8 cellular contexts compared by ENCODE assay signal in the genomic region with DNA sequence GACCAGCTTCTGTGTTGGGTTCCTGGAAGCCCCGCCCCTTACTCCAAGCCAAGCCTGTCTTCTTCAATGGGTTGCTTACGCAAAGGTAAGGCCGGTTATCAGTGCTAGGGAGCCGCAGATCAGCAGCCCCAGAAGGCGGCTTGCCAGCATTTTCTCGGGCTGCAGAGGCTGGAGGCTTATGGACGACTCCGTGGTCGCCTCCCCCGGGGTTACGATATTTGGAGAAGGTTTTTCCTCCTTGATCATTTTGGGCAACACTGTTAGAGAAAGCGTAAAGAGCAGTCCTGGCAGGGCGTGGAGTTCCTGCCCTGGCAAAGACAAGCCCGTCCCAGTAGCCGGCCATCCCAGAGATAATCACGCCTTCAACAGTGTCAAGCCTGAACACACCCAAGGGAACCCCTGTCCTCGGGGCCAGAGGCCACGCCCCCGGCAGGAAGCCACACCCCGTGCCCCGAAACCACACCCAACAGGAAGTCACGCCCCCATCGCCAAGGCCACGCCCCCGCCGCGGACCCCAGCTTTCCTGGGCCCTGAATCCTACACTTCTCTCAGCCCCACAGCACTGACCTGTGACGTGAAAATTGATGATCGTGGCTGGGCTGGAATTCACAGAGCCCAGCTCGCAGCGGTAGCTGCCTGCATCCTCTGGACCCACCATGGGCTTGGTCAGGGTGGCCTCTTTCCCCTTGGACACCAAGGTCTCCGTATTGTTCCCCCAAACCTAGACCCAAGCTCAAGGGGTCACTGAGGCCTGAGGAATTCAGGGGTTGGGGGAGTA. TPM values are rescaled to one million over a fixed set of nuclear protein-coding genes. Genes with fewer than 3 reads are reported as not detected.
DNase-seq lines count a peak whose midpoint lies in the region; ATAC-seq and TF ChIP-seq lines count a peak whose summit lies in the region.

No MANE protein-coding gene starts in this region.

- H3K27me3 Mint-ChIP-seq in CD8-positive, alpha-beta memory T cell = peaks cover 8 to 20% of the 10 kb centered on the region in 2 donors
- H3K27me3 Mint-ChIP-seq in naive thymus-derived CD4-positive, alpha-beta T cell = peaks cover 5 to 25% (median 6%) of the 10 kb centered on the region in 5 donors
- H3K27me3 Mint-ChIP-seq in effector memory CD8-positive, alpha-beta T cell = peaks cover 10 to 26% of the 10 kb centered on the region in 2 donors

- H2AFZ ChIP-seq in IMR-90 (replicated peaks; ENCODE audit: low read length, poor library complexity) = peak overlapping the region; percentile 56
- H2AFZ ChIP-seq in PC-3 (ENCODE audit: low read length) = no peak overlapping the region

- no peak overlapping the region for H2BK15ac ChIP-seq in IMR-90 (ENCODE audit: low read depth, low read length)

- no peak overlapping the region for H3K23ac ChIP-seq in IMR-90 (ENCODE audit: low read depth, low read length)

- H3K9me2 ChIP-seq in PC-3 (replicated peaks; ENCODE audit: low read length) = no peaks in the 10 kb centered on the region

- intact Hi-C loops in IMR-90 (cut with micrococcal nuclease) (no loop called here), PC-3 (cut with micrococcal nuclease) (no loop called here)
- intact Hi-C loops in naive thymus-derived CD4-positive, alpha-beta T cell (cut with micrococcal nuclease) = no loop called here

- in situ Hi-C loops in IMR-90 (cut with MboI; ENCODE audit: low sequenced_read_pairs) = no loop called here

- no peak overlapping the region for H4K91ac ChIP-seq in IMR-90 (ENCODE audit: insufficient read depth, low read depth, low read length)

- H3K27ac Mint-ChIP-seq in CD8-positive, alpha-beta memory T cell = no peak overlapping the region
- H3K27ac Mint-ChIP-seq in naive thymus-derived CD4-positive, alpha-beta T cell = peak overlapping the region in 1 of 9 donors; percentile 43
- H3K27ac Mint-ChIP-seq in effector memory CD8-positive, alpha-beta T cell = no peak overlapping the region

- H3K9me3 Mint-ChIP-seq in CD8-positive, alpha-beta memory T cell = no peaks in the 10 kb centered on the region
- H3K9me3 Mint-ChIP-seq in naive thymus-derived CD4-positive, alpha-beta T cell = peaks cover 0 to 4% (median 0%) of the 10 kb centered on the region in 11 donors
- no peaks in the 10 kb centered on the region for H3K9me3 Mint-ChIP-seq in effector memory CD8-positive, alpha-beta T cell

- H3K9ac ChIP-seq in IMR-90 (ENCODE audit: low read depth, low read length) (no peak overlapping the region), PC-3 (ENCODE audit: low read length) (no peak overlapping the region)

- no peaks in the 10 kb centered on the region for H3K79me1 ChIP-seq in IMR-90 (ENCODE audit: low read depth in 1 of 2, low read length in 2 of 2)

- no peaks in the 10 kb centered on the region for H3K9me3 ChIP-seq in CD8-positive, alpha-beta memory T cell (ENCODE audit: low read length)
- H3K9me3 ChIP-seq in IMR-90 (ENCODE audit: control insufficient read depth, insufficient read depth, low read length) = no peaks in the 10 kb centered on the region
- H3K9me3 ChIP-seq in naive thymus-derived CD4-positive, alpha-beta T cell (ENCODE audit: control insufficient read depth in 2 of 3, low read length in 3 of 3) = no peaks in the 10 kb centered on the region
- H3K9me3 ChIP-seq in PC-3 (ENCODE audit: low read length) = no peaks in the 10 kb centered on the region

- H3K36me3 Mint-ChIP-seq in CD8-positive, alpha-beta memory T cell = peaks cover 0 to 2% (median 0%) of the 10 kb centered on the region in 3 donors
- H3K36me3 Mint-ChIP-seq in naive thymus-derived CD4-positive, alpha-beta T cell = no peaks in the 10 kb centered on the region
- H3K36me3 Mint-ChIP-seq in effector memory CD8-positive, alpha-beta T cell (ENCODE audit: insufficient read depth) = no peaks in the 10 kb centered on the region

- peaks cover 3% of the 10 kb centered on the region for H3K9me1 ChIP-seq in IMR-90 (ENCODE audit: insufficient read depth, low read length)

- peaks cover 7% of the 10 kb centered on the region for H3K27me3 ChIP-seq in CD8-positive, alpha-beta memory T cell (ENCODE audit: insufficient read depth, low read length, poor library complexity, severe bottlenecking)
- peaks cover 18% of the 10 kb centered on the region for H3K27me3 ChIP-seq in IMR-90 (ENCODE audit: control insufficient read depth, insufficient read depth, low read length)
- H3K27me3 ChIP-seq in naive thymus-derived CD4-positive, alpha-beta T cell (ENCODE audit: control insufficient read depth in 2 of 2, insufficient read depth in 2 of 2, low read length in 2 of 2) = peaks cover 0 to 2% of the 10 kb centered on the region in 2 donors
- H3K27me3 ChIP-seq in PC-3 (ENCODE audit: low read length) = no peaks in the 10 kb centered on the region

- dilution Hi-C loops in IMR-90 (cut with HindIII; ENCODE audit: low sequenced_read_pairs, unreplicated experiment) = no loop called here

- no peak overlapping the region for H2BK120ac ChIP-seq in IMR-90 (ENCODE audit: low read depth, low read length)

- no peak overlapping the region for H2AK5ac ChIP-seq in IMR-90 (ENCODE audit: low read depth, low read length)

- TF ChIP-seq CTCF in IMR-90 (conservative IDR thresholded peaks at IDR 0.05; ENCODE audit: low read depth, low read length) = no peak
- no peak for TF ChIP-seq CTCF in PC-3 (conservative IDR thresholded peaks at IDR 0.05; ENCODE audit: low read depth, low read length)

- no peak overlapping the region for H3K4me3 ChIP-seq in CD8-positive, alpha-beta memory T cell (ENCODE audit: low read length)
- H3K4me3 ChIP-seq in IMR-90 (ENCODE audit: insufficient read depth, low read depth, low read length) (no peak overlapping the region), PC-3 (ENCODE audit: low read length) (no peak overlapping the region)
- H3K4me3 ChIP-seq in naive thymus-derived CD4-positive, alpha-beta T cell (ENCODE audit: low read length) = no peak overlapping the region

- TF ChIP-seq POLR2A in IMR-90 (IDR thresholded peaks at IDR 0.05; ENCODE audit: low read depth, low read length) = no peak

- BruUV-seq in IMR-90 (replicated peaks; lab: Mats Ljungman, UMichigan) (no TSS peak), PC-3 (replicated peaks; lab: Mats Ljungman, UMichigan) (no TSS peak)

- no peak for ATAC-seq in IMR-90 (ENCODE audit: low read depth)
- ATAC-seq in naive thymus-derived CD4-positive, alpha-beta T cell = no peak
- ATAC-seq in effector memory CD8-positive, alpha-beta T cell (replicated peaks) = no peak
- ATAC-seq in GM19035 (IDR thresholded peaks at IDR 0.05; ENCODE audit: unreplicated experiment) = no peak
- no peak for ATAC-seq in PC-3

- H4K5ac ChIP-seq in IMR-90 (ENCODE audit: low read depth, low read length) = no peak overlapping the region

- no peak overlapping the region for H3K14ac ChIP-seq in IMR-90 (replicated peaks; ENCODE audit: low read depth, low read length)

- peak overlapping the region in 2 of 7 donors; percentile 19 to 26 for H3K4me3 Mint-ChIP-seq in CD8-positive, alpha-beta memory T cell
- peak overlapping the region in 9 of 10 donors; percentile 5 to 81 (median 42) for H3K4me3 Mint-ChIP-seq in naive thymus-derived CD4-positive, alpha-beta T cell
- H3K4me3 Mint-ChIP-seq in effector memory CD8-positive, alpha-beta T cell = no peak overlapping the region

- TF ChIP-seq RAD21 in IMR-90 (IDR thresholded peaks at IDR 0.05; ENCODE audit: low read length) = no peak

- no peaks in the 10 kb centered on the region for H4K20me1 ChIP-seq in IMR-90 (ENCODE audit: insufficient read depth, low read length)
- H4K20me1 ChIP-seq in PC-3 (ENCODE audit: low read length) = no peaks in the 10 kb centered on the region

- no peak overlapping the region for H3K18ac ChIP-seq in IMR-90 (ENCODE audit: low read depth, low read length)

- CTCF ChIA-PET in CD8-positive, alpha-beta memory T cell (lab: Charles Lee) = no interaction called here
- CTCF ChIA-PET in IMR-90 (lab: Yijun Ruan, JAX) = no interaction called here
- CTCF ChIA-PET in naive thymus-derived CD4-positive, alpha-beta T cell (lab: Charles Lee) = no interaction called here
- CTCF ChIA-PET in PC-3 (lab: Charles Lee) = no interaction called here

- H3K4ac ChIP-seq in IMR-90 (ENCODE audit: low read depth, low read length) = no peak overlapping the region

- no peak overlapping the region for H2BK5ac ChIP-seq in IMR-90 (ENCODE audit: low read depth, low read length, poor library complexity, severe bottlenecking)

- H3K4me2 ChIP-seq in IMR-90 (ENCODE audit: low read depth, low read length) (no peak overlapping the region), PC-3 (ENCODE audit: low read length) (no peak overlapping the region)

- no peak overlapping the region for H3K56ac ChIP-seq in IMR-90 (ENCODE audit: extremely low read depth, insufficient read depth, low read length)

- H2BK20ac ChIP-seq in IMR-90 (ENCODE audit: low read depth, low read length) = no peak overlapping the region

- no peak for DNase-seq in CD8-positive, alpha-beta memory T cell
- no peak for DNase-seq in IMR-90
- DNase-seq in cerebellar cortex (ENCODE audit: low spot score) = peak; percentile 60
- peak in 1 of 9 donors; percentile 62 for DNase-seq in naive thymus-derived CD4-positive, alpha-beta T cell
- DNase-seq in effector memory CD8-positive, alpha-beta T cell = no peak
- DNase-seq in A172 (ENCODE audit: low spot score) = no peak
- DNase-seq in PC-3 = no peak

- POLR2A ChIA-PET in CD8-positive, alpha-beta memory T cell (lab: Charles Lee) = no interaction called here
- POLR2A ChIA-PET in IMR-90 (lab: Charles Lee; ENCODE audit: unreplicated experiment) (no interaction called here), PC-3 (lab: Charles Lee; ENCODE audit: unreplicated experiment) (no interaction called here)
- POLR2A ChIA-PET in naive thymus-derived CD4-positive, alpha-beta T cell (lab: Charles Lee) = no interaction called here

- H3K4me1 ChIP-seq in CD8-positive, alpha-beta memory T cell (ENCODE audit: insufficient read depth, low read length) = peaks cover 31% of the 10 kb centered on the region
- peaks cover 5% of the 10 kb centered on the region for H3K4me1 ChIP-seq in IMR-90 (ENCODE audit: control insufficient read depth, insufficient read depth, low read length)
- H3K4me1 ChIP-seq in naive thymus-derived CD4-positive, alpha-beta T cell (ENCODE audit: control insufficient read depth in 2 of 2, insufficient read depth in 2 of 2, low read length in 2 of 2) = peaks cover 4 to 26% of the 10 kb centered on the region in 2 donors
- no peaks in the 10 kb centered on the region; the same call in 1 of the 2 replicates for H3K4me1 ChIP-seq in PC-3 (ENCODE audit: insufficient read depth, low read length)

- no peak overlapping the region for H2AK9ac ChIP-seq in IMR-90 (replicated peaks; ENCODE audit: low read depth, low read length, poor library complexity)

- peak overlapping the region; percentile 56 for H3K27ac ChIP-seq in CD8-positive, alpha-beta memory T cell (ENCODE audit: low read depth, low read length)
- no peak overlapping the region for H3K27ac ChIP-seq in IMR-90 (ENCODE audit: insufficient read depth, low read length)
- H3K27ac ChIP-seq in naive thymus-derived CD4-positive, alpha-beta T cell (ENCODE audit: low read depth, low read length) = no peak overlapping the region
- no peak overlapping the region for H3K27ac ChIP-seq in PC-3 (ENCODE audit: low read length)

- no peaks in the 10 kb centered on the region for H3K79me2 ChIP-seq in PC-3 (ENCODE audit: low read length)

- H3K4me1 Mint-ChIP-seq in CD8-positive, alpha-beta memory T cell = peaks cover 13 to 24% (median 13%) of the 10 kb centered on the region in 3 donors
- H3K4me1 Mint-ChIP-seq in naive thymus-derived CD4-positive, alpha-beta T cell = peaks cover 12 to 32% (median 25%) of the 10 kb centered on the region in 7 donors
- peaks cover 12 to 14% of the 10 kb centered on the region in 2 donors for H3K4me1 Mint-ChIP-seq in effector memory CD8-positive, alpha-beta T cell (ENCODE audit: low read depth in 2 of 2)

- no peak overlapping the region; a peak in 1 of 4 replicates for H4K8ac ChIP-seq in IMR-90 (ENCODE audit: low read depth in 2 of 2, low read length in 2 of 2)

- no peaks in the 10 kb centered on the region for H3F3A ChIP-seq in PC-3 (ENCODE audit: low read length, unreplicated experiment)

- H3K36me3 ChIP-seq in CD8-positive, alpha-beta memory T cell (ENCODE audit: insufficient read depth, low read length) = no peaks in the 10 kb centered on the region
- H3K36me3 ChIP-seq in IMR-90 (ENCODE audit: control insufficient read depth, insufficient read depth, low read length) (no peaks in the 10 kb centered on the region), PC-3 (ENCODE audit: low read depth, low read length) (no peaks in the 10 kb centered on the region)
- H3K36me3 ChIP-seq in naive thymus-derived CD4-positive, alpha-beta T cell (ENCODE audit: control insufficient read depth in 2 of 3, insufficient read depth in 3 of 3, low read length in 3 of 3) = no peaks in the 10 kb centered on the region

- WGBS in IMR-90 (ENCODE audit: extremely low coverage in 2 of 2, insufficient read length in 1 of 2), 2 experiments = 33% methylated on average over 23 of the region's 32 CpGs; no CpG with 5 or more reads in 1 of the 2 experiments

RNA-seq across cellular contexts. Expression of a gene that starts 1.0 kb away (rescaled TPM):
- under 1 TPM; 0.20 to 0.22 TPM for total RNA-seq in CD8-positive, alpha-beta memory T cell
- 0.09 TPM for polyA plus RNA-seq in CD8-positive, alpha-beta memory T cell
- total RNA-seq in IMR-90 (2012; rRNA removed) (under 0.01 and 0.18 TPM in 2 replicates), PC-3 (2014; rRNA removed) (0.40 and 0.51 TPM in 2 replicates)
- polyA plus RNA-seq in IMR-90 (2012; rRNA removed) = 0.51 and 0.67 TPM in 2 replicates
- polyA plus RNA-seq in IMR-90 (2012; cell fraction: cytosol; rRNA removed) = 0.63 and 1.0 TPM in 2 replicates
- 0.36 and 0.79 TPM in 2 replicates for polyA plus RNA-seq in IMR-90 (2012; cell fraction: nucleus; rRNA removed; ENCODE audit: low replicate concordance)
- total RNA-seq in naive thymus-derived CD4-positive, alpha-beta T cell = under 1 TPM in 2 of 5 experiments, not detected in 3; 0.12 to 0.21 TPM
- polyA plus RNA-seq in naive thymus-derived CD4-positive, alpha-beta T cell = under 1 TPM; 0.12 to 0.65 TPM
- total RNA-seq in A172 (2014; rRNA removed; shearing (Covaris generic)) = 0.07 and 0.12 TPM in 2 replicates

RNA-seq across cellular contexts. Expression of a gene that starts 5.3 kb away (rescaled TPM):
- total RNA-seq in CD8-positive, alpha-beta memory T cell = not detected
- polyA plus RNA-seq in CD8-positive, alpha-beta memory T cell = not detected
- total RNA-seq in IMR-90 (2012; rRNA removed) (not detected in 2 replicates), PC-3 (2014; rRNA removed) (not detected in 2 replicates)
- not detected in 2 replicates for polyA plus RNA-seq in IMR-90 (2012; rRNA removed)
- not detected in 2 replicates for polyA plus RNA-seq in IMR-90 (2012; cell fraction: cytosol; rRNA removed)
- 0.05 and 0.07 TPM in 2 replicates for polyA plus RNA-seq in IMR-90 (2012; cell fraction: nucleus; rRNA removed; ENCODE audit: low replicate concordance)
- total RNA-seq in naive thymus-derived CD4-positive, alpha-beta T cell = not detected
- not detected for polyA plus RNA-seq in naive thymus-derived CD4-positive, alpha-beta T cell
- total RNA-seq in A172 (2014; rRNA removed; shearing (Covaris generic)) = not detected in 2 replicates

RNA-seq across cellular contexts. Expression of a gene that starts 11.0 kb away (rescaled TPM):
- under 1 TPM; 0.09 TPM for total RNA-seq in CD8-positive, alpha-beta memory T cell
- polyA plus RNA-seq in CD8-positive, alpha-beta memory T cell = not detected
- total RNA-seq in IMR-90 (2012; rRNA removed) = under 0.01 and 0.18 TPM in 2 replicates
- polyA plus RNA-seq in IMR-90 (2012; rRNA removed) = 0.03 and 0.09 TPM in 2 replicates
- 0.01 and 0.12 TPM in 2 replicates for polyA plus RNA-seq in IMR-90 (2012; cell fraction: cytosol; rRNA removed)
- polyA plus RNA-seq in IMR-90 (2012; cell fraction: nucleus; rRNA removed; ENCODE audit: low replicate concordance) = 0.02 and 0.04 TPM in 2 replicates
- total RNA-seq in naive thymus-derived CD4-positive, alpha-beta T cell = under 1 TPM in 1 of 5 experiments, not detected in 4; 0.17 TPM
- polyA plus RNA-seq in naive thymus-derived CD4-positive, alpha-beta T cell = not detected
- 0.81 and 0.98 TPM in 2 replicates for total RNA-seq in A172 (2014; rRNA removed; shearing (Covaris generic))
- 4.6 and 4.8 TPM in 2 replicates for total RNA-seq in PC-3 (2014; rRNA removed)

RNA-seq across cellular contexts. Expression of a gene that starts 13.9 kb away (rescaled TPM):
- not detected for total RNA-seq in CD8-positive, alpha-beta memory T cell
- polyA plus RNA-seq in CD8-positive, alpha-beta memory T cell = not detected
- not detected in 2 replicates for total RNA-seq in IMR-90 (2012; rRNA removed)
- polyA plus RNA-seq in IMR-90 (2012; rRNA removed) = not detected in 2 replicates
- polyA plus RNA-seq in IMR-90 (2012; cell fraction: cytosol; rRNA removed) = not detected in 2 replicates
- polyA plus RNA-seq in IMR-90 (2012; cell fraction: nucleus; rRNA removed; ENCODE audit: low replicate concordance) = not detected in 2 replicates
- total RNA-seq in naive thymus-derived CD4-positive, alpha-beta T cell = not detected
- polyA plus RNA-seq in naive thymus-derived CD4-positive, alpha-beta T cell = not detected
- not detected in 2 replicates for total RNA-seq in A172 (2014; rRNA removed; shearing (Covaris generic))
- total RNA-seq in PC-3 (2014; rRNA removed) = not detected in 2 replicates

RNA-seq across cellular contexts. Expression of a gene that starts 21.9 kb away (rescaled TPM):
- total RNA-seq in CD8-positive, alpha-beta memory T cell = under 1 TPM; 0.68 to 0.69 TPM
- polyA plus RNA-seq in CD8-positive, alpha-beta memory T cell = 0.40 TPM
- total RNA-seq in IMR-90 (2012; rRNA removed) (0.18 and 0.28 TPM in 2 replicates), PC-3 (2014; rRNA removed) (0.18 and 0.40 TPM in 2 replicates)
- 1.9 and 2.7 TPM in 2 replicates for polyA plus RNA-seq in IMR-90 (2012; rRNA removed)
- polyA plus RNA-seq in IMR-90 (2012; cell fraction: cytosol; rRNA removed) = 2.2 and 3.7 TPM in 2 replicates
- polyA plus RNA-seq in IMR-90 (2012; cell fraction: nucleus; rRNA removed; ENCODE audit: low replicate concordance) = 2.3 and 4.1 TPM in 2 replicates
- 1 to 10 TPM in 3 of 5 experiments, under 1 TPM in 2; 0.80 to 2.1 (median 1.3) TPM for total RNA-seq in naive thymus-derived CD4-positive, alpha-beta T cell
- polyA plus RNA-seq in naive thymus-derived CD4-positive, alpha-beta T cell = under 1 TPM; 0.25 to 0.87 TPM
- total RNA-seq in A172 (2014; rRNA removed; shearing (Covaris generic)) = 0.93 and 1.1 TPM in 2 replicates

Comparison
In these comparisons a context has a peak if more than half of its experiments do, and no peak if none do; other contexts are left out.
1. H3K4me3 Mint-ChIP-seq: peak in naive thymus-derived CD4-positive, alpha-beta T cell (9 of 10); none in effector memory CD8-positive, alpha-beta T cell (0 of 2).